Comparison of ENCODE assay signal across 21 cellular contexts in genomic region chr4:2753444-2753843, GRCh38. TPM values are rescaled to one million over a fixed set of nuclear protein-coding genes. Genes with fewer than 3 reads are reported as not detected.
DNase-seq lines count a peak whose midpoint lies in the region; ATAC-seq and TF ChIP-seq lines count a peak whose summit lies in the region.
"Had no signal": no experiment of that assay in that cellular context is flagged by ENCODE, and none has a peak within 500 bp of the region (broad histone marks: within the 10 kb centered on the region; RNA-seq: fewer than 3 reads in every experiment).

No MANE protein-coding gene starts in this region.

- H3K27me3 ChIP-seq in CD8-positive, alpha-beta T cell (ENCODE audit: insufficient read depth, low read length) = no peaks in the 10 kb centered on the region
- no peaks in the 10 kb centered on the region for H3K27me3 ChIP-seq in naive thymus-derived CD4-positive, alpha-beta T cell (ENCODE audit: control insufficient read depth in 2 of 2, insufficient read depth in 2 of 2, low read length in 2 of 2)
- H3K27me3 ChIP-seq: esophagus squamous epithelium, gastroesophageal sphincter had no signal

- H3K4me1 Mint-ChIP-seq in CD8-positive, alpha-beta T cell (ENCODE audit: low read depth) = peaks cover 34% of the 10 kb centered on the region
- H3K4me1 Mint-ChIP-seq in activated T-helper 17 cell treated with anti-CD3 and anti-CD28 coated beads, Interleukin-2, amount 50 U/mL, for 72 hours = peaks cover 19% of the 10 kb centered on the region
- H3K4me1 Mint-ChIP-seq in naive thymus-derived CD4-positive, alpha-beta T cell = peaks cover 20 to 37% (median 26%) of the 10 kb centered on the region in 7 donors

- CTCF ChIA-PET in CD8-positive, alpha-beta T cell (lab: Charles Lee) = no interaction called here
- CTCF ChIA-PET in naive thymus-derived CD4-positive, alpha-beta T cell (lab: Charles Lee) = no interaction called here
- CTCF ChIA-PET in GM10248 (lab: Yijun Ruan, JAX) = no interaction called here

- peak overlapping the region; percentile 20 for H3K27ac ChIP-seq in C4-2B
- no peak overlapping the region for H3K27ac ChIP-seq in CD8-positive, alpha-beta T cell (ENCODE audit: low read depth, low read length)
- no peak overlapping the region for H3K27ac ChIP-seq in naive thymus-derived CD4-positive, alpha-beta T cell (ENCODE audit: low read depth, low read length)
- H3K27ac ChIP-seq: SK-N-MC had no signal

- H3K36me3 Mint-ChIP-seq in CD8-positive, alpha-beta T cell = peaks cover 18% of the 10 kb centered on the region
- peaks cover 68% of the 10 kb centered on the region for H3K36me3 Mint-ChIP-seq in activated T-helper 17 cell treated with anti-CD3 and anti-CD28 coated beads, Interleukin-2, amount 50 U/mL, for 72 hours (ENCODE audit: low read depth)
- peaks cover 0 to 12% (median 0%) of the 10 kb centered on the region in 5 donors for H3K36me3 Mint-ChIP-seq in naive thymus-derived CD4-positive, alpha-beta T cell
- H3K36me3 Mint-ChIP-seq: activated naive CD8-positive, alpha-beta T cell had no signal

- intact Hi-C loops in CD8-positive, alpha-beta T cell (cut with DNase I, micrococcal nuclease) = loop anchor here in 1 of 2 experiments (10.0 kb wide), 1 partner anchor 509 kb away; the partner anchor contains the start of genes HAUS3 and POLN
- intact Hi-C loops in naive thymus-derived CD4-positive, alpha-beta T cell (cut with micrococcal nuclease) = no loop called here

- H3K27ac Mint-ChIP-seq in CD8-positive, alpha-beta T cell = peak overlapping the region; percentile 46
- H3K27ac Mint-ChIP-seq in activated T-helper 17 cell treated with anti-CD3 and anti-CD28 coated beads, Interleukin-2, amount 50 U/mL, for 72 hours = peak overlapping the region; percentile 50
- H3K27ac Mint-ChIP-seq in naive thymus-derived CD4-positive, alpha-beta T cell = peak overlapping the region in 6 of 9 donors; percentile 22 to 88 (median 58)
- H3K27ac Mint-ChIP-seq: activated naive CD8-positive, alpha-beta T cell; GM23338 had no signal

- H3K9me3 ChIP-seq in CD8-positive, alpha-beta T cell (ENCODE audit: low read length) = no peaks in the 10 kb centered on the region
- H3K9me3 ChIP-seq in naive thymus-derived CD4-positive, alpha-beta T cell (ENCODE audit: control insufficient read depth in 2 of 3, low read length in 3 of 3) = no peaks in the 10 kb centered on the region
- H3K9me3 ChIP-seq: esophagus squamous epithelium, gastroesophageal sphincter had no signal

- H3K4me3 ChIP-seq in CD8-positive, alpha-beta T cell (ENCODE audit: low read depth, low read length) = no peak overlapping the region
- no peak overlapping the region for H3K4me3 ChIP-seq in naive thymus-derived CD4-positive, alpha-beta T cell (ENCODE audit: low read length)
- H3K4me3 ChIP-seq: esophagus squamous epithelium, gastroesophageal sphincter, GM23338, SK-N-MC had no signal

- no peaks in the 10 kb centered on the region for H3K27me3 Mint-ChIP-seq in CD8-positive, alpha-beta T cell (ENCODE audit: low read depth)
- H3K27me3 Mint-ChIP-seq in activated T-helper 17 cell treated with anti-CD3 and anti-CD28 coated beads, Interleukin-2, amount 50 U/mL, for 72 hours = no peaks in the 10 kb centered on the region
- H3K27me3 Mint-ChIP-seq in naive thymus-derived CD4-positive, alpha-beta T cell = no peaks in the 10 kb centered on the region
- H3K27me3 Mint-ChIP-seq: activated CD8-positive, alpha-beta T cell treated with anti-CD3 and anti-CD28 coated beads for 36 hours; activated naive CD8-positive, alpha-beta T cell had no signal

- TF ChIP-seq CTCF in C4-2B (conservative IDR thresholded peaks at IDR 0.05) = no peak
- TF ChIP-seq CTCF in CD8-positive, alpha-beta T cell (IDR thresholded peaks at IDR 0.05) = no peak
- no peak for TF ChIP-seq CTCF in GM10248 (IDR thresholded peaks at IDR 0.05; ENCODE audit: control extremely low read depth, extremely low read depth, low read depth, missing control alignments)

- no peaks in the 10 kb centered on the region for H3K9me3 Mint-ChIP-seq in CD8-positive, alpha-beta T cell
- no peaks in the 10 kb centered on the region for H3K9me3 Mint-ChIP-seq in activated T-helper 17 cell treated with anti-CD3 and anti-CD28 coated beads, Interleukin-2, amount 50 U/mL, for 72 hours
- no peaks in the 10 kb centered on the region for H3K9me3 Mint-ChIP-seq in naive thymus-derived CD4-positive, alpha-beta T cell
- H3K9me3 Mint-ChIP-seq: activated CD8-positive, alpha-beta T cell treated with anti-CD3 and anti-CD28 coated beads for 36 hours; GM23338 had no signal

- POLR2A ChIA-PET in CD8-positive, alpha-beta T cell (lab: Charles Lee) = no interaction called here
- POLR2A ChIA-PET in naive thymus-derived CD4-positive, alpha-beta T cell (lab: Charles Lee) = no interaction called here
- POLR2A ChIA-PET in GM10248 (lab: Yijun Ruan, JAX) = interaction anchor here (0.5 kb wide), 1 partner anchor 248 kb away, joined by 9 read pairs; no protein-coding TSS in a partner anchor

- no peak overlapping the region for H3K4me3 Mint-ChIP-seq in CD8-positive, alpha-beta T cell
- H3K4me3 Mint-ChIP-seq in activated T-helper 17 cell treated with anti-CD3 and anti-CD28 coated beads, Interleukin-2, amount 50 U/mL, for 72 hours = peak overlapping the region; percentile 89
- peak overlapping the region in 4 of 10 donors; percentile 41 to 70 (median 53) for H3K4me3 Mint-ChIP-seq in naive thymus-derived CD4-positive, alpha-beta T cell

- H3K4me1 ChIP-seq in CD8-positive, alpha-beta T cell (ENCODE audit: insufficient read depth, low read length) = peaks cover 17% of the 10 kb centered on the region
- H3K4me1 ChIP-seq in naive thymus-derived CD4-positive, alpha-beta T cell (ENCODE audit: control insufficient read depth in 2 of 2, insufficient read depth in 2 of 2, low read length in 2 of 2) = peaks cover 9 to 12% of the 10 kb centered on the region in 2 donors

- no peaks in the 10 kb centered on the region for H3K36me3 ChIP-seq in CD8-positive, alpha-beta T cell (ENCODE audit: insufficient read depth, low read length)
- peaks cover 0 to 9% (median 0%) of the 10 kb centered on the region in 3 experiments for H3K36me3 ChIP-seq in naive thymus-derived CD4-positive, alpha-beta T cell (ENCODE audit: control insufficient read depth in 2 of 3, insufficient read depth in 3 of 3, low read length in 3 of 3)

- ATAC-seq in CD8-positive, alpha-beta T cell = no peak
- ATAC-seq in activated T-helper 17 cell treated with anti-CD3 and anti-CD28 coated beads, Interleukin-2, amount 50 U/mL, for 72 hours (replicated peaks) = no peak
- no peak for ATAC-seq in naive thymus-derived CD4-positive, alpha-beta T cell
- ATAC-seq in GM21390 (IDR thresholded peaks at IDR 0.05; ENCODE audit: unreplicated experiment) = no peak
- ATAC-seq: activated CD8-positive, alpha-beta T cell treated with anti-CD3 and anti-CD28 coated beads for 36 hours; gastroesophageal sphincter; GM23338 had no signal

- no peak for DNase-seq in CD8-positive, alpha-beta T cell
- no peak for DNase-seq in naive thymus-derived CD4-positive, alpha-beta T cell
- DNase-seq in germinal center (ENCODE audit: low spot score) (no peak), GM10248 (ENCODE audit: extremely low spot score) (no peak)
- DNase-seq: activated CD4-positive, CD25-positive, alpha-beta regulatory T cell; activated CD8-positive, alpha-beta T cell treated with anti-CD3 and anti-CD28 coated beads for 36 hours; effector CD8-positive, alpha-beta T cell; esophagus squamous epithelium; NCI-H1105 treated with DMSO at 0.1 percent for 48 hours; NCI-H526 treated with DMSO at 0.1 percent for 48 hours; RPMI8226; stimulated activated CD4-positive, alpha-beta T cell treated with anti-CD3 and anti-CD28 coated beads, Interleukin-2, amount 100 ng/mL, for 24 hours; stimulated activated naive CD4-positive, alpha-beta T cell; T-helper 9 cell had no signal

RNA-seq across cellular contexts. Expression of gene TNIP2, which starts 2.7 kb away (rescaled TPM):
- 10 to 100 TPM; 50.9 to 56.5 TPM for total RNA-seq in CD8-positive, alpha-beta T cell
- total RNA-seq in activated T-helper 17 cell treated with anti-CD3 and anti-CD28 coated beads, Interleukin-2, amount 50 U/mL, for 72 hours = 100 to 1,000 TPM in 1 of 2 donors, 10 to 100 TPM in 1; 80.1 to 110 TPM
- 10 to 100 TPM; 39.4 to 56.0 (median 43.6) TPM for total RNA-seq in naive thymus-derived CD4-positive, alpha-beta T cell
- polyA plus RNA-seq in naive thymus-derived CD4-positive, alpha-beta T cell = 10 to 100 TPM; 33.6 to 55.3 TPM

RNA-seq across cellular contexts. Expression of gene SH3BP2, which starts 39.4 kb away (rescaled TPM):
- 10 to 100 TPM; 22.4 to 24.8 TPM for total RNA-seq in CD8-positive, alpha-beta T cell
- total RNA-seq in activated T-helper 17 cell treated with anti-CD3 and anti-CD28 coated beads, Interleukin-2, amount 50 U/mL, for 72 hours = 100 to 1,000 TPM in 1 of 2 donors, 10 to 100 TPM in 1; 83.5 to 122 TPM
- total RNA-seq in naive thymus-derived CD4-positive, alpha-beta T cell = 100 to 1,000 TPM in 1 of 5 experiments, 10 to 100 TPM in 4; 22.7 to 269 (median 59.6) TPM
- polyA plus RNA-seq in naive thymus-derived CD4-positive, alpha-beta T cell = 10 to 100 TPM in 1 of 2 donors, 1 to 10 TPM in 1; 5.9 to 11.3 TPM
